12 cellular contexts compared by ENCODE assay signal in the genomic region with DNA sequence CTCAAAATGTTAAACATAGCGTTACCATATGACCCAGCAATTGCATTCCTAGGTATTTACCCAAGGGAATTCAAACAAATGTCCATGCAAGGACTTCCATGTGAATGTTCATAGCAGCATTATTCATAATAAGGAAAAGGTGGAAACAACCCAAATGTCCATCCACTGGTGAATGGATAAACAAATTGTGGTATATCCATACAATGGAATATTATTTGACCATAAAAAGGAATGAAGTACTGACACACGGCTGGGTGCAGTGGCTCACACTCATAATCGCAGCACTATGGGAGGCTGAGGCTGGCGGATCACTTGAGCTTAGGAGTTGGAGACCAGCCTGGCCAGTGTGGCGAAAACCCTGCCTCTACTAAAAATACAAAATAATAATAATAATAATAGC. TPM values are rescaled to one million over a fixed set of nuclear protein-coding genes. Genes with fewer than 3 reads are reported as not detected.
"Had no signal": no experiment of that assay in that cellular context is flagged by ENCODE, and none has a peak within 500 bp of the region (broad histone marks: within the 10 kb centered on the region; RNA-seq: fewer than 3 reads in every experiment).

No MANE protein-coding gene starts in this region.

- H2AFZ ChIP-seq: GM23248, GM23338 had no signal

- H3K4me2 ChIP-seq: GM23338 had no signal

- DNase-seq: GM23248, GOT3, H7, H9, HCEC 1CT, HFFc6 had no signal

- FAIRE-seq: H1, H54 had no signal

- H3K9me3 ChIP-seq: HAP-1 had no signal

- H3K9ac ChIP-seq: GM23248 had no signal

- H3K4me3 Mint-ChIP-seq: GM23338, H9, HFFc6 had no signal

- ATAC-seq: GM23338, HCT116 had no signal

- H3K27ac Mint-ChIP-seq: GM23338, H9, HFFc6 had no signal

- H3K4me1 ChIP-seq: HAP-1 had no signal

- H3K36me3 ChIP-seq: HAP-1 had no signal

- H3K27ac ChIP-seq: GM23248 had no signal

- H3K4me3 ChIP-seq: GM23248, GM23338, HAP-1 had no signal

RNA-seq across cellular contexts. Expression of a gene that starts 47.5 kb away (rescaled TPM):
- total RNA-seq: GM23248, H1, H4, HFFc6 had no signal
- polyA plus RNA-seq: GM23248, GM23338 had no signal
